Comparison of ENCODE assay signal across 1 cellular context in genomic region chr4:44446801-44447562, GRCh38.
A peak's percentile ranks its signal among the peaks of the same experiment; 100 is the strongest.
TF ChIP-seq lines count a peak whose summit lies in the region.

No MANE protein-coding gene starts in this region.

TF ChIP-seq in WTC11, 78 proteins besides CTCF, POLR2A, EP300 and RAD21 (continued from another document):
- TF ChIP-seq ARID4B (CRISPR knock-in tag; IDR thresholded peaks at IDR 0.05; ENCODE audit: borderline replicate concordance): no peak
- no peak for TF ChIP-seq ATF3 (CRISPR knock-in tag; conservative IDR thresholded peaks at IDR 0.05)
- TF ChIP-seq TCF7 (CRISPR knock-in tag; IDR thresholded peaks at IDR 0.05; ENCODE audit: low read depth): no peak
- no peak for TF ChIP-seq AFF4 (CRISPR knock-in tag; IDR thresholded peaks at IDR 0.05; ENCODE audit: borderline replicate concordance)
- no peak for TF ChIP-seq JAZF1 (CRISPR knock-in tag; IDR thresholded peaks at IDR 0.05)
- peak; percentile 85 for TF ChIP-seq ZNF423 (CRISPR knock-in tag; IDR thresholded peaks at IDR 0.05)
- TF ChIP-seq FOXP1 (CRISPR knock-in tag; IDR thresholded peaks at IDR 0.05; ENCODE audit: borderline replicate concordance): no peak
